Comparison of ENCODE assay signal across 21 cellular contexts in genomic region chrX:34560180-34560579, GRCh38.
DNase-seq lines count a peak whose midpoint lies in the region; FAIRE-seq and TF ChIP-seq lines count a peak whose summit lies in the region.
"Had no signal": no experiment of that assay in that cellular context is flagged by ENCODE, and none has a peak within 500 bp of the region (broad histone marks: within the 10 kb centered on the region; RNA-seq: fewer than 3 reads in every experiment).

No MANE protein-coding gene starts in this region.

- H4K20me1 ChIP-seq in endothelial cell of umbilical vein (replicated peaks; ENCODE audit: control insufficient read depth, extremely low read depth, insufficient read depth, low read length), result no peaks in the 10 kb centered on the region
- H4K20me1 ChIP-seq: BLaER1 had no signal

- H3K9me3 ChIP-seq in ES-I3 (ENCODE audit: control insufficient read depth, insufficient read depth, low read length) (no peaks in the 10 kb centered on the region), HUES64 (ENCODE audit: insufficient read depth, low read depth, low read length) (no peaks in the 10 kb centered on the region), endothelial cell of umbilical vein (replicated peaks; ENCODE audit: control insufficient read depth, insufficient read depth, low read length) (no peaks in the 10 kb centered on the region), neuron (ENCODE audit: low read length) (no peaks in the 10 kb centered on the region)

- H3K4me2 ChIP-seq in endothelial cell of umbilical vein (ENCODE audit: insufficient read depth, low read length), result no peak overlapping the region

- H3K36me3 ChIP-seq in ES-I3 (ENCODE audit: insufficient read depth, low read length), result no peaks in the 10 kb centered on the region
- no peaks in the 10 kb centered on the region for H3K36me3 ChIP-seq in HUES64 (ENCODE audit: insufficient read depth, low read length)
- no peaks in the 10 kb centered on the region for H3K36me3 ChIP-seq in endothelial cell of umbilical vein (ENCODE audit: control insufficient read depth in 2 of 2, extremely low read depth in 1 of 2, insufficient read depth in 2 of 2, low read length in 2 of 2)
- H3K36me3 ChIP-seq in neuron (ENCODE audit: insufficient read depth, low read length), result no peaks in the 10 kb centered on the region
- H3K36me3 ChIP-seq: BLaER1 had no signal

- H3K27me3 ChIP-seq in HUES64 (ENCODE audit: insufficient read depth, low read length) (no peaks in the 10 kb centered on the region; the same call in 1 of the 2 replicates), endothelial cell of umbilical vein (ENCODE audit: control insufficient read depth in 2 of 2, insufficient read depth in 2 of 2, low read length in 2 of 2) (no peaks in the 10 kb centered on the region), neuron (ENCODE audit: insufficient read depth, low read length) (no peaks in the 10 kb centered on the region)

- H3K4me1 ChIP-seq in ES-I3 (ENCODE audit: insufficient read depth, low read length) (peaks cover 52% of the 10 kb centered on the region), HUES64 (ENCODE audit: insufficient read depth, low read length) (peaks cover 68% of the 10 kb centered on the region), endothelial cell of umbilical vein (ENCODE audit: control insufficient read depth, extremely low read depth, insufficient read depth, low read length) (peaks cover 25% of the 10 kb centered on the region), neuron (ENCODE audit: insufficient read depth, low read length) (no peaks in the 10 kb centered on the region)

- H3K27ac ChIP-seq in HUES64 (ENCODE audit: low read depth, low read length) (peak overlapping the region; percentile 91; the same call in 1 of the 2 replicates), endothelial cell of umbilical vein (ENCODE audit: insufficient read depth, low read depth, low read length) (peak overlapping the region; percentile 24)
- H3K27ac ChIP-seq: HL-60 had no signal

- WGBS in HUES64, result 0% methylated on average over 3 of the region's 4 CpGs

- no peak for FAIRE-seq in endothelial cell of umbilical vein (lab: Jason Lieb, UNC)
- FAIRE-seq in GM19239 (lab: Jason Lieb, UNC), result no peak
- FAIRE-seq: A204.1, D721Med, G401.6, K562 had no signal

- no TSS peak for BruUV-seq in endothelial cell of umbilical vein (replicated peaks; lab: Mats Ljungman, UMichigan)

- H3K79me2 ChIP-seq in endothelial cell of umbilical vein (ENCODE audit: control insufficient read depth, insufficient read depth, low read length), result no peaks in the 10 kb centered on the region

- H3K9me1 ChIP-seq in endothelial cell of umbilical vein (replicated peaks; ENCODE audit: control insufficient read depth, extremely low read depth, insufficient read depth, low read length), result no peaks in the 10 kb centered on the region

- no peak for DNase-seq in endothelial cell of umbilical vein (ENCODE audit: low read depth, low spot score)
- no peak for DNase-seq in head of caudate nucleus
- no peak for DNase-seq in NAMALWA (ENCODE audit: low spot score)
- DNase-seq in GM19239 (ENCODE audit: insufficient read length, low spot score), result no peak
- DNase-seq: CD4-positive, alpha-beta T cell; GOT3; Kasumi-1; NCI-H2029; NCI-H446; NCI-H82; Right ventricle myocardium superior; RPMI8226 had no signal

- intact Hi-C loops in endothelial cell of umbilical vein (cut with micrococcal nuclease) (no loop called here), head of caudate nucleus (cut with DNase I) (no loop called here)

- H2AFZ ChIP-seq in endothelial cell of umbilical vein (ENCODE audit: low read depth, low read length) (no peak overlapping the region), neuron (ENCODE audit: low read depth, low read length) (peak overlapping the region; percentile 9)

- POLR2A ChIA-PET in endothelial cell of umbilical vein (lab: Charles Lee), result no interaction called here

- TF ChIP-seq POLR2A in endothelial cell of umbilical vein (IDR thresholded peaks at IDR 0.05; ENCODE audit: low read depth, low read length), result no peak

- TF ChIP-seq CTCF in endothelial cell of umbilical vein (IDR thresholded peaks at IDR 0.05; ENCODE audit: extremely low read depth in 1 of 2, insufficient read depth in 1 of 2, low read depth in 1 of 2, low read length in 2 of 2), result no peak

- dilution Hi-C loops in endothelial cell of umbilical vein (cut with MboI; ENCODE audit: extremely low pct_ligation_motif_present, low sequenced_read_pairs), result no loop called here

- H3K4me3 ChIP-seq in HUES64 (ENCODE audit: low read length) (no peak overlapping the region), endothelial cell of umbilical vein (replicated peaks in 1 of 3; ENCODE audit: insufficient read depth in 1 of 3, low read depth in 1 of 3, low read length in 3 of 3) (no peak overlapping the region), neuron (ENCODE audit: low read length) (no peak overlapping the region)
- H3K4me3 ChIP-seq: BLaER1, K562 had no signal

- CTCF ChIA-PET in endothelial cell of umbilical vein (lab: Charles Lee), result no interaction called here

- H3K9ac ChIP-seq in ES-I3 (ENCODE audit: low read depth, low read length) (peak overlapping the region; percentile 29), HUES64 (ENCODE audit: low read depth, low read length) (no peak overlapping the region), endothelial cell of umbilical vein (replicated peaks; ENCODE audit: extremely low read depth, insufficient read depth, low read length) (no peak overlapping the region)
- H3K9ac ChIP-seq: BLaER1 had no signal

TF ChIP-seq in endothelial cell of umbilical vein, 7 proteins besides CTCF, POLR2A, EP300 and RAD21:
- no peak for TF ChIP-seq EZH2 (IDR thresholded peaks at IDR 0.05; ENCODE audit: borderline replicate concordance, low read depth, low read length, severe bottlenecking)
- TF ChIP-seq POLR2AphosphoS5 (IDR thresholded peaks at IDR 0.05; ENCODE audit: insufficient read depth, low read depth, low read length), result no peak
- TF ChIP-seq MYC (IDR thresholded peaks at IDR 0.05; ENCODE audit: low read depth, low read length), result no peak
- no peak for TF ChIP-seq MAX (IDR thresholded peaks at IDR 0.05; ENCODE audit: insufficient read depth, insufficient read length)
- no peak for TF ChIP-seq GATA2 (IDR thresholded peaks at IDR 0.05; ENCODE audit: insufficient read depth, insufficient read length, low read depth, low read length)
- no peak for TF ChIP-seq FOS (IDR thresholded peaks at IDR 0.05; ENCODE audit: borderline replicate concordance, insufficient read depth, low read length)
- TF ChIP-seq JUN (IDR thresholded peaks at IDR 0.05; ENCODE audit: borderline replicate concordance, insufficient read depth, insufficient read length, low read depth), result no peak
TF ChIP-seq in endothelial cell of umbilical vein: peak in this region for 0.
